16 cellular contexts compared by ENCODE assay signal in the genomic region with DNA sequence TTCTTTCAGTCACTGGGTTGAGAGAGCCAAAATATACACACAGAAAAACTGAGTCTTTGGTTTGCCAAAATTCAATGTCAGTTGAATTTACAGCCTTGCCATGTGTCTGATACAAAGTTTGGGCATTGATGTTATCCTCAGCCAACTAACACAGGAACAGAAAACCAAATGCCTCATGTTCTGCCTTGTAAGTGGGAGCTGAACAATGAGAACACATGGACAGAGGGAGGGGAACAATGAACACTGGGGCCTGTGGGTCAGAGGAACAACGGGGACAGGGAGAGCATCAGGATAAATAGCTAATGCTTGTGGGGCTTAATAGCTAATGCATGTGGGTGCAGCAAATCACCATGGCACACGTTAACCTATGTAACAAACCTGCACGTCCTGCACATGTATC.
"Had no signal": no experiment of that assay in that cellular context is flagged by ENCODE, and none has a peak within 500 bp of the region (broad histone marks: within the 10 kb centered on the region; RNA-seq: fewer than 3 reads in every experiment).

No MANE protein-coding gene starts in this region.

- DNase-seq: activated CD4-positive, alpha-beta T cell treated with anti-CD3 and anti-CD28 coated beads for 1 hour; activated CD8-positive, alpha-beta memory T cell treated with anti-CD3 and anti-CD28 coated beads for 24 hours; activated effector memory CD4-positive, alpha-beta T cell treated with anti-CD3 and anti-CD28 coated beads, Interleukin-2, amount 50 U/mL, for 16 hours; activated T-cell treated with anti-CD3 and anti-CD28 coated beads, Interleukin-2, amount 50 U/mL, for 72 hours; erythroblast; heart left ventricle; left colon; naive B cell; stimulated activated naive B cell treated with anti-CD40 and anti-IgM and Interleukin-4, amounts not matched to agents 10 μg/mL and 1 μg/mL and 100 μg/mL, for 72 hours; T-helper 17 cell; WERI-Rb-1 had no signal

- H3K27ac Mint-ChIP-seq: activated naive CD4-positive, alpha-beta T cell treated with anti-CD3 and anti-CD28 coated beads, Interleukin-2, amount 50 U/mL, for 24 hours; activated T-cell treated with anti-CD3 and anti-CD28 coated beads, Interleukin-2, amount 50 U/mL, for 72 hours; naive B cell; stimulated activated naive B cell treated with anti-CD40 and anti-IgM and Interleukin-4, amounts not matched to agents 10 μg/mL and 1 μg/mL and 100 μg/mL, for 72 hours; T-helper 17 cell had no signal

- H3K27me3 ChIP-seq: cardiac muscle cell, heart left ventricle, SJSA1, tibial nerve, vagina had no signal

- H3K27ac ChIP-seq: cardiac muscle cell, heart left ventricle, SJSA1, tibial nerve, vagina, WERI-Rb-1 had no signal

- H3K36me3 ChIP-seq: cardiac muscle cell, heart left ventricle, SJSA1, tibial nerve, vagina, WERI-Rb-1 had no signal

- H3K4me1 Mint-ChIP-seq: activated naive CD4-positive, alpha-beta T cell treated with anti-CD3 and anti-CD28 coated beads, Interleukin-2, amount 50 U/mL, for 24 hours; stimulated activated naive B cell treated with anti-CD40 and anti-IgM and Interleukin-4, amounts not matched to agents 10 μg/mL and 1 μg/mL and 100 μg/mL, for 72 hours; T-helper 17 cell had no signal

- H3K4me3 Mint-ChIP-seq: activated naive CD4-positive, alpha-beta T cell treated with anti-CD3 and anti-CD28 coated beads, Interleukin-2, amount 50 U/mL, for 24 hours; activated T-cell treated with anti-CD3 and anti-CD28 coated beads, Interleukin-2, amount 50 U/mL, for 72 hours; naive B cell; stimulated activated naive B cell treated with anti-CD40 and anti-IgM and Interleukin-4, amounts not matched to agents 10 μg/mL and 1 μg/mL and 100 μg/mL, for 72 hours; T-helper 17 cell had no signal

- H3K9me3 ChIP-seq: heart left ventricle, SJSA1, tibial nerve, vagina had no signal

- H3K4me1 ChIP-seq: heart left ventricle, SJSA1, tibial nerve, vagina had no signal

- ATAC-seq: activated T-cell treated with anti-CD3 and anti-CD28 coated beads, Interleukin-2, amount 50 U/mL, for 72 hours; heart left ventricle; left colon; stimulated activated naive B cell treated with anti-CD40 and anti-IgM and Interleukin-4, amounts not matched to agents 10 μg/mL and 1 μg/mL and 100 μg/mL, for 72 hours; T-helper 17 cell had no signal

- H3K27me3 Mint-ChIP-seq: activated naive CD4-positive, alpha-beta T cell treated with anti-CD3 and anti-CD28 coated beads, Interleukin-2, amount 50 U/mL, for 24 hours; T-helper 17 cell had no signal

- H3K36me3 Mint-ChIP-seq: activated naive CD4-positive, alpha-beta T cell treated with anti-CD3 and anti-CD28 coated beads, Interleukin-2, amount 50 U/mL, for 24 hours had no signal

- H3K9me3 Mint-ChIP-seq: activated naive CD4-positive, alpha-beta T cell treated with anti-CD3 and anti-CD28 coated beads, Interleukin-2, amount 50 U/mL, for 24 hours had no signal

- H3K4me3 ChIP-seq: cardiac muscle cell, heart left ventricle, SJSA1, tibial nerve, vagina had no signal
